ENCODE assay signal across 1 cellular context in the genomic region with DNA sequence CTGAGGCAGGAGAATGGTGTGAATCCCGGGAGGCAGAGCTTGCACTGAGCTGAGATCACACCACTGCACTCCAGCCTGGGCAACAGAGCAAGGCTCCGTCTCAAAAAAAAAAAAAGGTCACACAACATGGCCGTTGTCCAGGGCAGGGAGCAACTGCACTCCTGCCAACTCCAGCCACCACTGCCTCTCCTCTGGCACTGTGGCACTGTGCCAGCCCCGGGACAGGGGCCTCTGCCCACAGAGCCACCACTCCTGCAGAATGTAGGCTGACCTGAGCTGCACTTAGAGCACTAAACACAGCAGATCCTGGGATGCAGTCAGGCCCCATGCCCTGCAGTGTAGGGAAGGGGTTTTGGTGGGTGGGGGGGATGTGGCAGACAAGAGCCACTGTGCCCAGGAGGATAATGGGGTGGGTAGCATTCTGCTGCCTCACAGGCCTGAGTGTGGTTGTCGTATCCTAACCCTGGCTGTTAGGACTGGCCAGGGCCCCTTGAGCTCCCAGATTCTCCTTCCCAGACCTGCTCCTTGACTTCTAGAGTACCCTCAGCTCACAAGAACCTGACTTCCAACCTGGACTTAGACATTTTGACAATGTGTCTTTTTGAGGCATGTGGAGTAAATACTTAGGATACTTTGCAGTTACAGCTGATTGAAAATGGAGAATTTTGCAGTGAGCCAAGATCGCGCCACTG.
TF ChIP-seq lines count a peak whose summit lies in the region.

No MANE protein-coding gene starts in this region.

TF ChIP-seq in HEK293, 187 proteins besides CTCF, POLR2A, EP300 and RAD21 (continued from another document):
- TF ChIP-seq, protein P1, sequence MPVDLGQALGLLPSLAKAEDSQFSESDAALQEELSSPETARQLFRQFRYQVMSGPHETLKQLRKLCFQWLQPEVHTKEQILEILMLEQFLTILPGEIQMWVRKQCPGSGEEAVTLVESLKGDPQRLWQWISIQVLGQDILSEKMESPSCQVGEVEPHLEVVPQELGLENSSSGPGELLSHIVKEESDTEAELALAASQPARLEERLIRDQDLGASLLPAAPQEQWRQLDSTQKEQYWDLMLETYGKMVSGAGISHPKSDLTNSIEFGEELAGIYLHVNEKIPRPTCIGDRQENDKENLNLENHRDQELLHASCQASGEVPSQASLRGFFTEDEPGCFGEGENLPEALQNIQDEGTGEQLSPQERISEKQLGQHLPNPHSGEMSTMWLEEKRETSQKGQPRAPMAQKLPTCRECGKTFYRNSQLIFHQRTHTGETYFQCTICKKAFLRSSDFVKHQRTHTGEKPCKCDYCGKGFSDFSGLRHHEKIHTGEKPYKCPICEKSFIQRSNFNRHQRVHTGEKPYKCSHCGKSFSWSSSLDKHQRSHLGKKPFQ (tag by site-specific recombination; IDR thresholded peaks at IDR 0.05), result peak; percentile 87
